ENCODE assay signal across 17 cellular contexts in genomic region chr4:34972189-34972588, GRCh38.
"Had no signal": no experiment of that assay in that cellular context is flagged by ENCODE, and none has a peak within 500 bp of the region (broad histone marks: within the 10 kb centered on the region; RNA-seq: fewer than 3 reads in every experiment).

No MANE protein-coding gene starts in this region.

- H3K27ac Mint-ChIP-seq: activated CD4-positive, alpha-beta T cell treated with anti-CD3 and anti-CD28 coated beads, Interleukin-2, amount 10 ng/mL, durations not matched to agents 7 days and 5 days; activated naive CD4-positive, alpha-beta T cell treated with anti-CD3 and anti-CD28 coated beads for 36 hours; activated T-helper 17 cell treated with anti-CD3 and anti-CD28 coated beads, Interleukin-2, amount 50 U/mL, for 72 hours; neural progenitor cell had no signal

- H3K4me1 Mint-ChIP-seq: activated CD4-positive, alpha-beta T cell treated with anti-CD3 and anti-CD28 coated beads, Interleukin-2, amount 10 ng/mL, durations not matched to agents 7 days and 5 days; activated T-helper 17 cell treated with anti-CD3 and anti-CD28 coated beads, Interleukin-2, amount 50 U/mL, for 72 hours; neural progenitor cell had no signal

- H3K9me3 ChIP-seq: colonic mucosa, ovary, upper lobe of left lung had no signal

- H3K27me3 Mint-ChIP-seq: activated CD4-positive, alpha-beta T cell treated with anti-CD3 and anti-CD28 coated beads, Interleukin-2, amount 10 ng/mL, durations not matched to agents 7 days and 5 days; activated T-helper 17 cell treated with anti-CD3 and anti-CD28 coated beads, Interleukin-2, amount 50 U/mL, for 72 hours had no signal

- H3K4me3 Mint-ChIP-seq: activated CD4-positive, alpha-beta T cell treated with anti-CD3 and anti-CD28 coated beads, Interleukin-2, amount 10 ng/mL, durations not matched to agents 7 days and 5 days; activated naive CD4-positive, alpha-beta T cell treated with anti-CD3 and anti-CD28 coated beads for 36 hours; activated T-helper 17 cell treated with anti-CD3 and anti-CD28 coated beads, Interleukin-2, amount 50 U/mL, for 72 hours; neural progenitor cell had no signal

- H3K4me1 ChIP-seq: colonic mucosa, neural progenitor cell, upper lobe of left lung had no signal

- DNase-seq: activated CD4-positive, alpha-beta T cell treated with anti-CD3 and anti-CD28 coated beads, Interleukin-2, amount 10 ng/mL, durations not matched to agents 7 days and 5 days; activated CD4-positive, CD25-positive, alpha-beta regulatory T cell; activated naive CD4-positive, alpha-beta T cell treated with anti-CD3 and anti-CD28 coated beads for 36 hours; activated T-cell treated with anti-CD3 and anti-CD28 coated beads for 4 hours; caudate nucleus; colonic mucosa; effector CD8-positive, alpha-beta T cell; left colon; midbrain; ovary; stimulated activated CD4-positive, alpha-beta T cell treated with anti-CD3 and anti-CD28 coated beads, Interleukin-2, amount 100 ng/mL, for 48 hours; stimulated activated naive CD4-positive, alpha-beta T cell treated with Interleukin-2 at 50 U/mL for 16 hours; upper lobe of left lung had no signal

- FAIRE-seq: astrocyte had no signal

- H3K36me3 Mint-ChIP-seq: neural progenitor cell had no signal

- ATAC-seq: activated T-helper 17 cell treated with anti-CD3 and anti-CD28 coated beads, Interleukin-2, amount 50 U/mL, for 72 hours; left colon had no signal

- H3K36me3 ChIP-seq: colonic mucosa, neural progenitor cell, ovary, upper lobe of left lung had no signal

- H3K27ac ChIP-seq: colonic mucosa, neural progenitor cell, ovary, upper lobe of left lung had no signal

- H3K27me3 ChIP-seq: colonic mucosa, neural progenitor cell, ovary, upper lobe of left lung had no signal

- H3K4me3 ChIP-seq: colonic mucosa, lung, neural progenitor cell, ovary, upper lobe of left lung had no signal

- H3K9me3 Mint-ChIP-seq: activated CD4-positive, alpha-beta T cell treated with anti-CD3 and anti-CD28 coated beads, Interleukin-2, amount 10 ng/mL, durations not matched to agents 7 days and 5 days; activated T-helper 17 cell treated with anti-CD3 and anti-CD28 coated beads, Interleukin-2, amount 50 U/mL, for 72 hours; neural progenitor cell had no signal
